ENCODE assay signal across 23 cellular contexts in the genomic region with DNA sequence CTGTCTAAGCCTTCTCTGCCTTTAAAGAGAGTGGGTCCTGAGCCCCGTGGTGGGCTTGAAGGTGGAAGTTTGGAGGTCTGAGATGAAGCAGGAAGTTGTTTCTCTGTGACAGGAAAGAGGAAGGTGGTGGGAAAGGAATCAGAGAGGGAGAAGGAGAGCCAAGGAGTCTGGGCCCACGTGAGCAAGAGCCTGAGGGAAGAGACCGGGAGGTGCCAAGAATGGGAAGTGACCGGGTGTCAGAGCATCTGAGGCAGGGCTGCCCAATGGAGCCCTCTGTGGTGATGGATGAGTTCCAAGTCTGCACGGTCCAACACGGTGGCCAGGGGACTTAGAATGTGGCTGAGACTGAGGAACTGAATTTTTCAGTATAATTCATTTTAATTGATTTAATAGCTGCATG. TPM values are rescaled to one million over a fixed set of nuclear protein-coding genes. Genes with fewer than 3 reads are reported as not detected.
"Had no signal": no experiment of that assay in that cellular context is flagged by ENCODE, and none has a peak within 500 bp of the region (broad histone marks: within the 10 kb centered on the region; RNA-seq: fewer than 3 reads in every experiment).

No MANE protein-coding gene starts in this region.

- H3K4me3 ChIP-seq: coronary artery, heart left ventricle, left ventricle myocardium inferior, lower lobe of right lung, mucosa of descending colon, pancreas, prostate gland, right lobe of liver, tibial nerve, upper lobe of right lung, vagina had no signal

- H3K4me1 ChIP-seq: heart left ventricle, lower lobe of right lung, pancreas, prostate gland, right lobe of liver, testis, tibial nerve, upper lobe of right lung, vagina had no signal

- H3K27me3 ChIP-seq: heart left ventricle, pancreas, right lobe of liver, testis, tibial nerve, upper lobe of right lung, vagina had no signal

- H3K27ac ChIP-seq: coronary artery, heart left ventricle, left ventricle myocardium inferior, lower lobe of right lung, pancreas, prostate gland, testis, tibial nerve, upper lobe of right lung, vagina had no signal

- H3K9me3 ChIP-seq: heart left ventricle, left ventricle myocardium inferior, lower lobe of right lung, mucosa of descending colon, pancreas, prostate gland, right lobe of liver, testis, tibial nerve, upper lobe of right lung, vagina had no signal

- H3K4me3 Mint-ChIP-seq: naive thymus-derived CD8-positive, alpha-beta T cell; neural crest cell; stimulated activated naive B cell treated with anti-CD40 and anti-IgM and Interleukin-4, amounts not matched to agents 10 μg/mL and 1 μg/mL and 100 μg/mL, for 72 hours; stimulated activated naive CD8-positive, alpha-beta T cell treated with anti-CD3 and anti-CD28 coated beads, Interleukin-15, amount 100 ng/mL, for 72 hours had no signal

- DNase-seq: effector CD4-positive, alpha-beta T cell; hypothalamus; left ventricle myocardium inferior; naive thymus-derived CD8-positive, alpha-beta T cell; stimulated activated CD4-positive, alpha-beta T cell treated with anti-CD3 and anti-CD28 coated beads, Interleukin-2, amount 100 ng/mL, for 24 hours; stimulated activated CD4-positive, alpha-beta T cell treated with anti-CD3 and anti-CD28 coated beads, Interleukin-4, amount 100 ng/mL, for 4 hours; stimulated activated naive B cell treated with anti-CD40 and anti-IgM and Interleukin-4, amounts not matched to agents 10 μg/mL and 1 μg/mL and 100 μg/mL, for 72 hours; stimulated activated naive CD8-positive, alpha-beta T cell treated with anti-CD3 and anti-CD28 coated beads, Interleukin-15, amount 100 ng/mL, for 72 hours had no signal

- H3K36me3 ChIP-seq: lower lobe of right lung, prostate gland, tibial nerve, upper lobe of right lung, vagina had no signal

- H3K27ac Mint-ChIP-seq: naive thymus-derived CD8-positive, alpha-beta T cell; stimulated activated naive B cell treated with anti-CD40 and anti-IgM and Interleukin-4, amounts not matched to agents 10 μg/mL and 1 μg/mL and 100 μg/mL, for 72 hours had no signal

- H3K4me1 Mint-ChIP-seq: stimulated activated naive B cell treated with anti-CD40 and anti-IgM and Interleukin-4, amounts not matched to agents 10 μg/mL and 1 μg/mL and 100 μg/mL, for 72 hours; stimulated activated naive CD8-positive, alpha-beta T cell treated with anti-CD3 and anti-CD28 coated beads, Interleukin-15, amount 100 ng/mL, for 72 hours had no signal

- H3K9me3 Mint-ChIP-seq: naive thymus-derived CD8-positive, alpha-beta T cell; neural crest cell; stimulated activated naive B cell treated with anti-CD40 and anti-IgM and Interleukin-4, amounts not matched to agents 10 μg/mL and 1 μg/mL and 100 μg/mL, for 72 hours had no signal

- H3K36me3 Mint-ChIP-seq: naive thymus-derived CD8-positive, alpha-beta T cell; stimulated activated naive B cell treated with anti-CD40 and anti-IgM and Interleukin-4, amounts not matched to agents 10 μg/mL and 1 μg/mL and 100 μg/mL, for 72 hours had no signal

RNA-seq across cellular contexts. Expression of gene ALDH1L1, which starts 24.6 kb away (rescaled TPM):
- total RNA-seq: dermis microvascular lymphatic vessel endothelial cell; fibroblast of lung; glomerular endothelial cell; naive thymus-derived CD8-positive, alpha-beta T cell had no signal
- polyA plus RNA-seq: fibroblast of lung; naive thymus-derived CD8-positive, alpha-beta T cell had no signal
